1 cellular context compared by ENCODE assay signal in the genomic region with DNA sequence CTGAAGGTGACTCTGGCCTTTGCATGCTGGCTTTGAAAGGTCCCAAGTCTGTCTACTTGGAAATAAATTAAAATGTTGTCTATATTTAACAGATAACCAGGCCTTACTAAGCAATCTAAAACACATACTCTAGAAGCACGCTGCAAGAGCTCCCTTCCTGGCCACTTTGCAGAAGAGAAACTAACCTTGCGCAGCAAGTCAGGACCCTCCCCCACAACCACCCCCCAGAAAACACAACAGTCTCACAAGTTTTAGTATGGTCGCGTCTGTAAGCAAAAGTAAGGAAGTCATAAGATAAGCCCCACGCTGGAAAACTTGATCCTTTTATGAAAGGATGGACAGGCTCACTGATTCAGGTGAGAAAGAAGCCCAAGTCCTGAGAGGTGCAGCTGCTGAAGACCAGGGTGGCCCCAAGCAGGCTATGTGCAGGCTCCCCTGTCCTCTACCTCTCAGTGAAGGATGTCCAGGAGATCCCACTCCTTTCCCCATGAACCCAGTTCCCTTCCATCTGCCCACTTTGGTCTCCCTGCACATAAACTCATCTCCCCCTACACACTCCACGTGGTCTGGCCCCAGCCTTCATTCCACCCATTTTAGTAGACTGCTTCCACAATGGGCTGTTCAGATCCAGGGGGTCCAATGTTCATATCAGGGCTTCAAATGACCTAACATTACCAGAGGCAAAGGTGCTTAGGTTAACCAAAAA.
TF ChIP-seq lines count a peak whose summit lies in the region.

No MANE protein-coding gene starts in this region.

TF ChIP-seq in GM23338, 12 proteins besides CTCF, POLR2A, EP300 and RAD21:
- TF ChIP-seq, protein P1, sequence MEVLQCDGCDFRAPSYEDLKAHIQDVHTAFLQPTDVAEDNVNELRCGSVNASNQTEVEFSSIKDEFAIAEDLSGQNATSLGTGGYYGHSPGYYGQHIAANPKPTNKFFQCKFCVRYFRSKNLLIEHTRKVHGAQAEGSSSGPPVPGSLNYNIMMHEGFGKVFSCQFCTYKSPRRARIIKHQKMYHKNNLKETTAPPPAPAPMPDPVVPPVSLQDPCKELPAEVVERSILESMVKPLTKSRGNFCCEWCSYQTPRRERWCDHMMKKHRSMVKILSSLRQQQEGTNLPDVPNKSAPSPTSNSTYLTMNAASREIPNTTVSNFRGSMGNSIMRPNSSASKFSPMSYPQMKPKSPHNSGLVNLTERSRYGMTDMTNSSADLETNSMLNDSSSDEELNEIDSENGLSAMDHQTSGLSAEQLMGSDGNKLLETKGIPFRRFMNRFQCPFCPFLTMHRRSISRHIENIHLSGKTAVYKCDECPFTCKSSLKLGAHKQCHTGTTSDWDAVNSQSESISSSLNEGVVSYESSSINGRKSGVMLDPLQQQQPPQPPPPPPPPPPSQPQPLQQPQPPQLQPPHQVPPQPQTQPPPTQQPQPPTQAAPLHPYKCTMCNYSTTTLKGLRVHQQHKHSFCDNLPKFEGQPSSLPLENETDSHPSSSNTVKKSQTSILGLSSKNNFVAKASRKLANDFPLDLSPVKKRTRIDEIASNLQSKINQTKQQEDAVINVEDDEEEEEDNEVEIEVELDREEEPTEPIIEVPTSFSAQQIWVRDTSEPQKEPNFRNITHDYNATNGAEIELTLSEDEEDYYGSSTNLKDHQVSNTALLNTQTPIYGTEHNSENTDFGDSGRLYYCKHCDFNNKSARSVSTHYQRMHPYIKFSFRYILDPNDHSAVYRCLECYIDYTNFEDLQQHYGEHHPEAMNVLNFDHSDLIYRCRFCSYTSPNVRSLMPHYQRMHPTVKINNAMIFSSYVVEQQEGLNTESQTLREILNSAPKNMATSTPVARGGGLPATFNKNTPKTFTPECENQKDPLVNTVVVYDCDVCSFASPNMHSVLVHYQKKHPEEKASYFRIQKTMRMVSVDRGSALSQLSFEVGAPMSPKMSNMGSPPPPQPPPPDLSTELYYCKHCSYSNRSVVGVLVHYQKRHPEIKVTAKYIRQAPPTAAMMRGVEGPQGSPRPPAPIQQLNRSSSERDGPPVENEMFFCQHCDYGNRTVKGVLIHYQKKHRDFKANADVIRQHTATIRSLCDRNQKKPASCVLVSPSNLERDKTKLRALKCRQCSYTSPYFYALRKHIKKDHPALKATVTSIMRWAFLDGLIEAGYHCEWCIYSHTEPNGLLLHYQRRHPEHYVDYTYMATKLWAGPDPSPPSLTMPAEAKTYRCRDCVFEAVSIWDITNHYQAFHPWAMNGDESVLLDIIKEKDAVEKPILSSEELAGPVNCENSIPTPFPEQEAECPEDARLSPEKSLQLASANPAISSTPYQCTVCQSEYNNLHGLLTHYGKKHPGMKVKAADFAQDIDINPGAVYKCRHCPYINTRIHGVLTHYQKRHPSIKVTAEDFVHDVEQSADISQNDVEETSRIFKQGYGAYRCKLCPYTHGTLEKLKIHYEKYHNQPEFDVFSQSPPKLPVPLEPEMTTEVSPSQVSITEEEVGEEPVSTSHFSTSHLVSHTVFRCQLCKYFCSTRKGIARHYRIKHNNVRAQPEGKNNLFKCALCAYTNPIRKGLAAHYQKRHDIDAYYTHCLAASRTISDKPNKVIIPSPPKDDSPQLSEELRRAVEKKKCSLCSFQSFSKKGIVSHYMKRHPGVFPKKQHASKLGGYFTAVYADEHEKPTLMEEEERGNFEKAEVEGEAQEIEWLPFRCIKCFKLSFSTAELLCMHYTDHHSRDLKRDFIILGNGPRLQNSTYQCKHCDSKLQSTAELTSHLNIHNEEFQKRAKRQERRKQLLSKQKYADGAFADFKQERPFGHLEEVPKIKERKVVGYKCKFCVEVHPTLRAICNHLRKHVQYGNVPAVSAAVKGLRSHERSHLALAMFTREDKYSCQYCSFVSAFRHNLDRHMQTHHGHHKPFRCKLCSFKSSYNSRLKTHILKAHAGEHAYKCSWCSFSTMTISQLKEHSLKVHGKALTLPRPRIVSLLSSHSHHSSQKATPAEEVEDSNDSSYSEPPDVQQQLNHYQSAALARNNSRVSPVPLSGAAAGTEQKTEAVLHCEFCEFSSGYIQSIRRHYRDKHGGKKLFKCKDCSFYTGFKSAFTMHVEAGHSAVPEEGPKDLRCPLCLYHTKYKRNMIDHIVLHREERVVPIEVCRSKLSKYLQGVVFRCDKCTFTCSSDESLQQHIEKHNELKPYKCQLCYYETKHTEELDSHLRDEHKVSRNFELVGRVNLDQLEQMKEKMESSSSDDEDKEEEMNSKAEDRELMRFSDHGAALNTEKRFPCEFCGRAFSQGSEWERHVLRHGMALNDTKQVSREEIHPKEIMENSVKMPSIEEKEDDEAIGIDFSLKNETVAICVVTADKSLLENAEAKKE (CRISPR knock-in tag; IDR thresholded peaks at IDR 0.05): no peak
- no peak for TF ChIP-seq POLR2AphosphoS5 (IDR thresholded peaks at IDR 0.05; ENCODE audit: low read depth)
- TF ChIP-seq, protein P2, sequence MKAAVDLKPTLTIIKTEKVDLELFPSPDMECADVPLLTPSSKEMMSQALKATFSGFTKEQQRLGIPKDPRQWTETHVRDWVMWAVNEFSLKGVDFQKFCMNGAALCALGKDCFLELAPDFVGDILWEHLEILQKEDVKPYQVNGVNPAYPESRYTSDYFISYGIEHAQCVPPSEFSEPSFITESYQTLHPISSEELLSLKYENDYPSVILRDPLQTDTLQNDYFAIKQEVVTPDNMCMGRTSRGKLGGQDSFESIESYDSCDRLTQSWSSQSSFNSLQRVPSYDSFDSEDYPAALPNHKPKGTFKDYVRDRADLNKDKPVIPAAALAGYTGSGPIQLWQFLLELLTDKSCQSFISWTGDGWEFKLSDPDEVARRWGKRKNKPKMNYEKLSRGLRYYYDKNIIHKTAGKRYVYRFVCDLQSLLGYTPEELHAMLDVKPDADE (IDR thresholded peaks at IDR 0.05): no peak
- no peak for TF ChIP-seq EZH2phosphoT487 (IDR thresholded peaks at IDR 0.05; ENCODE audit: unreplicated experiment)
- TF ChIP-seq, protein P3, sequence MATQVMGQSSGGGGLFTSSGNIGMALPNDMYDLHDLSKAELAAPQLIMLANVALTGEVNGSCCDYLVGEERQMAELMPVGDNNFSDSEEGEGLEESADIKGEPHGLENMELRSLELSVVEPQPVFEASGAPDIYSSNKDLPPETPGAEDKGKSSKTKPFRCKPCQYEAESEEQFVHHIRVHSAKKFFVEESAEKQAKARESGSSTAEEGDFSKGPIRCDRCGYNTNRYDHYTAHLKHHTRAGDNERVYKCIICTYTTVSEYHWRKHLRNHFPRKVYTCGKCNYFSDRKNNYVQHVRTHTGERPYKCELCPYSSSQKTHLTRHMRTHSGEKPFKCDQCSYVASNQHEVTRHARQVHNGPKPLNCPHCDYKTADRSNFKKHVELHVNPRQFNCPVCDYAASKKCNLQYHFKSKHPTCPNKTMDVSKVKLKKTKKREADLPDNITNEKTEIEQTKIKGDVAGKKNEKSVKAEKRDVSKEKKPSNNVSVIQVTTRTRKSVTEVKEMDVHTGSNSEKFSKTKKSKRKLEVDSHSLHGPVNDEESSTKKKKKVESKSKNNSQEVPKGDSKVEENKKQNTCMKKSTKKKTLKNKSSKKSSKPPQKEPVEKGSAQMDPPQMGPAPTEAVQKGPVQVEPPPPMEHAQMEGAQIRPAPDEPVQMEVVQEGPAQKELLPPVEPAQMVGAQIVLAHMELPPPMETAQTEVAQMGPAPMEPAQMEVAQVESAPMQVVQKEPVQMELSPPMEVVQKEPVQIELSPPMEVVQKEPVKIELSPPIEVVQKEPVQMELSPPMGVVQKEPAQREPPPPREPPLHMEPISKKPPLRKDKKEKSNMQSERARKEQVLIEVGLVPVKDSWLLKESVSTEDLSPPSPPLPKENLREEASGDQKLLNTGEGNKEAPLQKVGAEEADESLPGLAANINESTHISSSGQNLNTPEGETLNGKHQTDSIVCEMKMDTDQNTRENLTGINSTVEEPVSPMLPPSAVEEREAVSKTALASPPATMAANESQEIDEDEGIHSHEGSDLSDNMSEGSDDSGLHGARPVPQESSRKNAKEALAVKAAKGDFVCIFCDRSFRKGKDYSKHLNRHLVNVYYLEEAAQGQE (IDR thresholded peaks at IDR 0.05; ENCODE audit: unreplicated experiment): no peak
- no peak for TF ChIP-seq STAT1 (IDR thresholded peaks at IDR 0.05; ENCODE audit: unreplicated experiment)
- TF ChIP-seq ZNF114 (CRISPR knock-in tag; IDR thresholded peaks at IDR 0.05): no peak
- TF ChIP-seq EZH2 (IDR thresholded peaks at IDR 0.05; ENCODE audit: low read depth, unreplicated experiment): no peak
- no peak for TF ChIP-seq ZNF331 (CRISPR knock-in tag; IDR thresholded peaks at IDR 0.05; ENCODE audit: low read depth)
- no peak for TF ChIP-seq NANOG (IDR thresholded peaks at IDR 0.05; ENCODE audit: borderline replicate concordance)
- TF ChIP-seq CREB1 (CRISPR knock-in tag; IDR thresholded peaks at IDR 0.05; ENCODE audit: low read depth): no peak
- TF ChIP-seq JUNB (IDR thresholded peaks at IDR 0.05; ENCODE audit: unreplicated experiment): no peak
